8 cellular contexts compared by ENCODE assay signal in the genomic region with DNA sequence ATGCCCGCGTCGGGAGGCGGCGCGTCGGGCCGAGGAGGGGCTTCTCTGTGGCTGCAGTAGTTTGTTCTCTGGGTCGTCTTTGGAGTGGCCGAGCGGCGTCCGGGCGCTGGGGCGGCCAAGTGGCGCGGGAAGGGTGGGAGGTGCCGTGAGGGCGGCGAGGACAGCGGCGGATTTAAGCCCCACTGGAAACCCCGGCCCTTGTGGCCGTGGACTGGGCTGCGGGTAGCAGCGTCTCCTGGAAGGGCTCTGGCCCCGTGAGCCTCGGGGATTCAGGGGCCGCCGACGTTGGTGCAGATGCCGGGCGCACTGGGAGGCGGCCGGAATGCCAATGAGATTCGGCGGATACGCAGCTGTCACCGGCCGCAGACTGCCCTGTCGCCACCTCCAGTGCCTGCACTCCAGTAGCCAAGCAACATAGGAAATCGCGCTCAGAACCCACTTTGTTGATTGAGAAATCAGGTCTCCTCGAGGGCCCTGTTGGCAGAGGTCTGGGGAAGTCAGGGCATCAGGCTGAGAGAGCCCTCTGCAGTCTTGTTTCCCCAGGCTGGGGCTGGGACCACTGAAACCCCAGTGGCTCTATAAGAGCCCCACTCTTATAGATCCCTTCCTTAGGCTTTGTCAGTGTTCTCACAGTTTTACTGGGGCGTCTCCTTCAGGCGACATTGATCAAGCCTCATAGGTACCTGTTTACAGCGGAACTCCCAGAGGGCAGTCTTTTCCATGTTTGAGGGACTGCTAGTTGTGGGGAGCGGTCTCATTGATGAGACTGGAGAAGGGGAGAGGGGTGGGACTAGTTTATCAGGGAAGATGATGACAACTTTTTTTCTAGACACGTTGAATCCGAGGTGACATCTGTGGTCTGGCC. TPM values are rescaled to one million over a fixed set of nuclear protein-coding genes. Genes with fewer than 3 reads are reported as not detected.
DNase-seq lines count a peak whose midpoint lies in the region; ATAC-seq and TF ChIP-seq lines count a peak whose summit lies in the region.

No MANE protein-coding gene starts in this region.

- no peak for TF ChIP-seq CTCF in AG04450 (IDR thresholded peaks at IDR 0.05; ENCODE audit: low read depth, low read length)
- TF ChIP-seq CTCF in RWPE2 (IDR thresholded peaks at IDR 0.05; ENCODE audit: poor library complexity, severe bottlenecking), result no peak
- TF ChIP-seq CTCF in liver (IDR thresholded peaks at IDR 0.05; ENCODE audit: low read depth, low read length, missing input control), result no peak

- 5% methylated on average over 50 of the region's 50 CpGs for WGBS in liver

- peaks cover 33% of the 10 kb centered on the region for H3K36me3 ChIP-seq in RWPE2 (ENCODE audit: low read depth)
- H3K36me3 ChIP-seq in liver (ENCODE audit: control insufficient read depth in 4 of 4, insufficient read depth in 3 of 4, low read depth in 1 of 4, low read length in 3 of 4), result peaks cover 0 to 9% (median 1%) of the 10 kb centered on the region in 4 donors

- no peak for DNase-seq in AG04450 (ENCODE audit: low read depth, low spot score)
- no peak for DNase-seq in RWPE2 (ENCODE audit: low spot score)
- DNase-seq in substantia nigra (lab: John Stamatoyannopoulos, UW), result peak in 24 of 49 donors; percentile 30 to 75 (median 51)
- no peak for DNase-seq in COR-L47 (lab: John Stamatoyannopoulos, UW)

- H3K4me3 ChIP-seq in AG04450 (ENCODE audit: low read depth, low read length), result peak overlapping the region; percentile 82
- H3K4me3 ChIP-seq in RWPE2 (ENCODE audit: severe bottlenecking), result peak overlapping the region; percentile 74
- H3K4me3 ChIP-seq in liver (ENCODE audit: low read depth in 1 of 3, low read length in 3 of 3), result peak overlapping the region; percentile 73 to 87 (median 78)

- POLR2A ChIA-PET in AG04450 (lab: Yijun Ruan, JAX), result interaction anchor here (1.2 kb wide), 1 partner anchor 13 kb away, joined by 3 read pairs; no protein-coding TSS in a partner anchor

- peak overlapping the region; percentile 36 to 79 for H3K9ac ChIP-seq in liver (ENCODE audit: low read depth in 1 of 2, low read length in 2 of 2)

- peak; percentile 8 for ATAC-seq in GM18511 (IDR thresholded peaks at IDR 0.05; ENCODE audit: unreplicated experiment)
- ATAC-seq in HG03135 (IDR thresholded peaks at IDR 0.05; ENCODE audit: unreplicated experiment), result peak; percentile 1
- ATAC-seq in RWPE2 (ENCODE audit: low read depth), result peak; percentile 11; the same call in 2 of the 3 replicates

- H3K4me1 ChIP-seq in RWPE2 (ENCODE audit: insufficient read depth, poor library complexity, severe bottlenecking) (peaks cover 28% of the 10 kb centered on the region), liver (ENCODE audit: control insufficient read depth in 4 of 4, insufficient read depth in 4 of 4, low read length in 3 of 4) (peaks cover 7 to 48% (median 33%) of the 10 kb centered on the region in 4 donors)

- peaks cover 3% of the 10 kb centered on the region; the same call in 1 of the 2 replicates for H3K9me3 ChIP-seq in AG04450 (ENCODE audit: control insufficient read depth, insufficient read depth, low read length)
- H3K9me3 ChIP-seq in RWPE2 (ENCODE audit: severe bottlenecking), result no peaks in the 10 kb centered on the region
- no peaks in the 10 kb centered on the region for H3K9me3 ChIP-seq in liver (ENCODE audit: control insufficient read depth in 4 of 4, low read length in 3 of 4)

- no peak for TF ChIP-seq RAD21 in liver (IDR thresholded peaks at IDR 0.05)

- CTCF ChIA-PET in AG04450 (lab: Charles Lee), result no interaction called here

- H3K27ac ChIP-seq in AG04450 (ENCODE audit: low read depth, low read length) (peak overlapping the region; percentile 78), RWPE2 (ENCODE audit: poor library complexity, severe bottlenecking) (peak overlapping the region; percentile 86), cingulate gyrus (ENCODE audit: low read depth, low read length) (peak overlapping the region; percentile 77), liver (ENCODE audit: low read depth in 1 of 2, low read length in 2 of 2) (peak overlapping the region; percentile 94), substantia nigra (ENCODE audit: low read depth, low read length, poor library complexity, severe bottlenecking) (peak overlapping the region; percentile 97)

- H3K27me3 ChIP-seq in AG04450 (ENCODE audit: control insufficient read depth, insufficient read depth, low read length), result no peaks in the 10 kb centered on the region
- H3K27me3 ChIP-seq in RWPE2 (ENCODE audit: insufficient read depth, poor library complexity, severe bottlenecking), result no peaks in the 10 kb centered on the region
- H3K27me3 ChIP-seq in liver (ENCODE audit: control insufficient read depth in 4 of 4, insufficient read depth in 4 of 4, low read length in 3 of 4), result no peaks in the 10 kb centered on the region

TF ChIP-seq in liver, 16 proteins besides CTCF, POLR2A, EP300 and RAD21:
- TF ChIP-seq HNF4G (IDR thresholded peaks at IDR 0.05) (no peak), EGR1 (IDR thresholded peaks at IDR 0.05; ENCODE audit: low read depth in 2 of 2) (no peak), MAX (IDR thresholded peaks at IDR 0.05) (no peak), GABPA (IDR thresholded peaks at IDR 0.05 in 1 of 2, conservative IDR thresholded peaks at IDR 0.05 in 1 of 2) (no peak), JUND (IDR thresholded peaks at IDR 0.05) (no peak), REST (IDR thresholded peaks at IDR 0.05) (no peak), FOXA1 (IDR thresholded peaks at IDR 0.05) (no peak), SP1 (IDR thresholded peaks at IDR 0.05) (no peak), YY1 (IDR thresholded peaks at IDR 0.05) (no peak), FOXA2 (IDR thresholded peaks at IDR 0.05) (no peak), HNF4A (conservative IDR thresholded peaks at IDR 0.05) (no peak), TAF1 (conservative IDR thresholded peaks at IDR 0.05) (no peak), RXRA (IDR thresholded peaks at IDR 0.05) (no peak), NR2F2 (IDR thresholded peaks at IDR 0.05) (no peak)
- TF ChIP-seq, protein P1, sequence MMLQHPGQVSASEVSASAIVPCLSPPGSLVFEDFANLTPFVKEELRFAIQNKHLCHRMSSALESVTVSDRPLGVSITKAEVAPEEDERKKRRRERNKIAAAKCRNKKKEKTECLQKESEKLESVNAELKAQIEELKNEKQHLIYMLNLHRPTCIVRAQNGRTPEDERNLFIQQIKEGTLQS (IDR thresholded peaks at IDR 0.05), result no peak
- TF ChIP-seq, protein P2, sequence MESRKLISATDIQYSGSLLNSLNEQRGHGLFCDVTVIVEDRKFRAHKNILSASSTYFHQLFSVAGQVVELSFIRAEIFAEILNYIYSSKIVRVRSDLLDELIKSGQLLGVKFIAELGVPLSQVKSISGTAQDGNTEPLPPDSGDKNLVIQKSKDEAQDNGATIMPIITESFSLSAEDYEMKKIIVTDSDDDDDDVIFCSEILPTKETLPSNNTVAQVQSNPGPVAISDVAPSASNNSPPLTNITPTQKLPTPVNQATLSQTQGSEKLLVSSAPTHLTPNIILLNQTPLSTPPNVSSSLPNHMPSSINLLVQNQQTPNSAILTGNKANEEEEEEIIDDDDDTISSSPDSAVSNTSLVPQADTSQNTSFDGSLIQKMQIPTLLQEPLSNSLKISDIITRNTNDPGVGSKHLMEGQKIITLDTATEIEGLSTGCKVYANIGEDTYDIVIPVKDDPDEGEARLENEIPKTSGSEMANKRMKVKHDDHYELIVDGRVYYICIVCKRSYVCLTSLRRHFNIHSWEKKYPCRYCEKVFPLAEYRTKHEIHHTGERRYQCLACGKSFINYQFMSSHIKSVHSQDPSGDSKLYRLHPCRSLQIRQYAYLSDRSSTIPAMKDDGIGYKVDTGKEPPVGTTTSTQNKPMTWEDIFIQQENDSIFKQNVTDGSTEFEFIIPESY (IDR thresholded peaks at IDR 0.05), result no peak

RNA-seq across cellular contexts. Expression of gene GZF1, which starts 0.6 kb away (rescaled TPM):
- polyA plus RNA-seq in AG04450 (2011; rRNA removed), result 14.3 and 17.2 TPM in 2 replicates
- polyA minus RNA-seq in AG04450 (2011; rRNA and poly(A)+ RNA removed), result 39.1 and 55.4 TPM in 2 replicates
- 10 to 100 TPM in 1 of 2 donors, 1 to 10 TPM in 1; 5.6 to 11.0 TPM for total RNA-seq in liver
- polyA plus RNA-seq in liver, result 1 to 10 TPM; 1.6 to 4.5 TPM

RNA-seq across cellular contexts. Expression of gene NXT1, which starts 12.0 kb away (rescaled TPM):
- polyA plus RNA-seq in AG04450 (2011; rRNA removed) (17.9 and 19.5 TPM in 2 replicates), liver (1 to 10 TPM; 5.7 to 8.1 TPM)
- 9.3 and 13.0 TPM in 2 replicates for polyA minus RNA-seq in AG04450 (2011; rRNA and poly(A)+ RNA removed)
- total RNA-seq in liver, result 1 to 10 TPM; 9.5 to 9.6 TPM

RNA-seq across cellular contexts. Expression of gene NAPB, which starts 58.7 kb away (rescaled TPM):
- 4.8 and 6.4 TPM in 2 replicates for polyA plus RNA-seq in AG04450 (2011; rRNA removed)
- polyA minus RNA-seq in AG04450 (2011; rRNA and poly(A)+ RNA removed), result 7.6 and 8.9 TPM in 2 replicates
- total RNA-seq in liver, result 10 to 100 TPM in 1 of 2 donors, 1 to 10 TPM in 1; 6.1 to 10.6 TPM
- polyA plus RNA-seq in liver, result 1 to 10 TPM; 2.4 to 2.9 TPM
